ENCODE assay signal across 3 cellular contexts in genomic region chr12:112299704-112300103, GRCh38.
"Had no signal": no experiment of that assay in that cellular context is flagged by ENCODE, and none has a peak within 500 bp of the region (broad histone marks: within the 10 kb centered on the region; RNA-seq: fewer than 3 reads in every experiment).

No MANE protein-coding gene starts in this region.

- H3K4me3 ChIP-seq: GM12878 had no signal

- ATAC-seq: GM12878 had no signal

- DNase-seq: GDM1, GF-D8 had no signal
